20 cellular contexts compared by ENCODE assay signal in the genomic region with DNA sequence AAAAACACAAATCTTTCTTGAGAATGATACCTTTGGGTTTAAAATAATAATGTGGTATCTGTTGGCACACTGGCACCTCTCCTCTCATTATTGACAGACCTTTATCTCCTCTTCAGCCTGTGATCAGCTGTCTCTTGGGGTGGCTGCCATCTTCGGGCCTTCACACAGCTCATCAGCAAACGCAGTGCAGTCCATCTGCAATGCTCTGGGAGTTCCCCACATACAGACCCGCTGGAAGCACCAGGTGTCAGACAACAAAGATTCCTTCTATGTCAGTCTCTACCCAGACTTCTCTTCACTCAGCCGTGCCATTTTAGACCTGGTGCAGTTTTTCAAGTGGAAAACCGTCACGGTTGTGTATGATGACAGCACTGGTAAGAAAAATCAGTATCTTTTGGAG.
DNase-seq lines count a peak whose midpoint lies in the region; ATAC-seq and TF ChIP-seq lines count a peak whose summit lies in the region.
"Had no signal": no experiment of that assay in that cellular context is flagged by ENCODE, and none has a peak within 500 bp of the region (broad histone marks: within the 10 kb centered on the region; RNA-seq: fewer than 3 reads in every experiment).

No MANE protein-coding gene starts in this region.

- H3K9me3 Mint-ChIP-seq in WTC11, result peaks cover 6% of the 10 kb centered on the region
- H3K9me3 Mint-ChIP-seq: IgD-negative memory B cell; T-helper 1 cell treated with Interleukin-12 subunit alpha and Interleukin-12 subunit beta and Interleukin-4 antibody, amounts not matched to agents 30 μg/mL and 1 μg/mL, for 36 hours had no signal

- no peak overlapping the region for H3K27ac Mint-ChIP-seq in WTC11
- H3K27ac Mint-ChIP-seq: IgD-negative memory B cell; naive thymus-derived CD4-positive, alpha-beta T cell; T-helper 1 cell treated with Interleukin-12 subunit alpha and Interleukin-12 subunit beta and Interleukin-4 antibody, amounts not matched to agents 30 μg/mL and 1 μg/mL, for 36 hours had no signal

- DNase-seq in NCI-H1092 (lab: John Stamatoyannopoulos, UW) (peak; percentile 46), NCI-H2107 treated with DMSO at 0.1 percent for 48 hours (lab: John Stamatoyannopoulos, UW; ENCODE audit: unreplicated experiment) (peak; percentile 73), WTC11 (ENCODE audit: low spot score) (no peak), pons (ENCODE audit: low spot score) (peak; percentile 44), GF-D8 (lab: John Stamatoyannopoulos, UW) (no peak)
- DNase-seq: activated CD4-positive, alpha-beta T cell treated with anti-CD3 and anti-CD28 coated beads, Interleukin-2, amount 50 U/mL, for 4 hours; activated naive CD4-positive, alpha-beta T cell treated with Interleukin-2 at 50 U/mL for 16 hours; AML-193; Caco-2; central memory CD4-positive, alpha-beta T cell; lower lobe of right lung; MM.1S; naive thymus-derived CD4-positive, alpha-beta T cell; psoas muscle; SIG-M5; stimulated activated CD4-positive, alpha-beta T cell treated with anti-CD3 and anti-CD28 coated beads, Interleukin-12 subunit alpha, Interleukin-12 subunit beta, amount 100 ng/mL, for 4 hours had no signal

- H3K27me3 Mint-ChIP-seq in WTC11 (ENCODE audit: low read depth), result no peaks in the 10 kb centered on the region
- H3K27me3 Mint-ChIP-seq: IgD-negative memory B cell; naive thymus-derived CD4-positive, alpha-beta T cell had no signal

- H3K4me3 Mint-ChIP-seq in WTC11, result no peak overlapping the region
- H3K4me3 Mint-ChIP-seq: IgD-negative memory B cell; naive thymus-derived CD4-positive, alpha-beta T cell; T-helper 1 cell treated with Interleukin-12 subunit alpha and Interleukin-12 subunit beta and Interleukin-4 antibody, amounts not matched to agents 30 μg/mL and 1 μg/mL, for 36 hours had no signal

- ATAC-seq in WTC11 (peak; percentile 38; the same call in 1 of the 2 replicates), HG02973 (IDR thresholded peaks at IDR 0.05; ENCODE audit: unreplicated experiment) (no peak), HG03565 (IDR thresholded peaks at IDR 0.05; ENCODE audit: unreplicated experiment) (no peak)
- ATAC-seq: lower lobe of right lung; naive thymus-derived CD4-positive, alpha-beta T cell; psoas muscle had no signal

- no peaks in the 10 kb centered on the region for H3K36me3 Mint-ChIP-seq in WTC11
- H3K36me3 Mint-ChIP-seq: IgD-negative memory B cell; naive thymus-derived CD4-positive, alpha-beta T cell had no signal

- H3K4me1 Mint-ChIP-seq in WTC11, result no peaks in the 10 kb centered on the region
- H3K4me1 Mint-ChIP-seq: IgD-negative memory B cell; naive thymus-derived CD4-positive, alpha-beta T cell had no signal

- TF ChIP-seq CTCF in WTC11 (IDR thresholded peaks at IDR 0.05), result no peak

- CTCF ChIA-PET in WTC11 (lab: Charles Lee), result no interaction called here

- POLR2A ChIA-PET in WTC11 (lab: Charles Lee), result no interaction called here

TF ChIP-seq in WTC11, 78 proteins besides CTCF, POLR2A, EP300 and RAD21:
- TF ChIP-seq ZNF138 (CRISPR knock-in tag; conservative IDR thresholded peaks at IDR 0.05) (no peak), RORB (CRISPR knock-in tag; IDR thresholded peaks at IDR 0.05) (no peak), ATF6 (CRISPR knock-in tag; IDR thresholded peaks at IDR 0.05) (no peak)
- TF ChIP-seq, protein P1, sequence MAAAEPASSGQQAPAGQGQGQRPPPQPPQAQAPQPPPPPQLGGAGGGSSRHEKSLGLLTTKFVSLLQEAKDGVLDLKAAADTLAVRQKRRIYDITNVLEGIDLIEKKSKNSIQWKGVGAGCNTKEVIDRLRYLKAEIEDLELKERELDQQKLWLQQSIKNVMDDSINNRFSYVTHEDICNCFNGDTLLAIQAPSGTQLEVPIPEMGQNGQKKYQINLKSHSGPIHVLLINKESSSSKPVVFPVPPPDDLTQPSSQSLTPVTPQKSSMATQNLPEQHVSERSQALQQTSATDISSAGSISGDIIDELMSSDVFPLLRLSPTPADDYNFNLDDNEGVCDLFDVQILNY (CRISPR knock-in tag; IDR thresholded peaks at IDR 0.05), result no peak

Comparison
In these comparisons a context has a peak if more than half of its experiments do, and no peak if none do; other contexts are left out.
1. DNase-seq: peak in NCI-H1092 (single experiment), NCI-H2107 treated with DMSO at 0.1 percent for 48 hours (single experiment) and pons (single experiment); none in WTC11 (single experiment) and GF-D8 (single experiment).